ENCODE assay signal across 17 cellular contexts in the genomic region with DNA sequence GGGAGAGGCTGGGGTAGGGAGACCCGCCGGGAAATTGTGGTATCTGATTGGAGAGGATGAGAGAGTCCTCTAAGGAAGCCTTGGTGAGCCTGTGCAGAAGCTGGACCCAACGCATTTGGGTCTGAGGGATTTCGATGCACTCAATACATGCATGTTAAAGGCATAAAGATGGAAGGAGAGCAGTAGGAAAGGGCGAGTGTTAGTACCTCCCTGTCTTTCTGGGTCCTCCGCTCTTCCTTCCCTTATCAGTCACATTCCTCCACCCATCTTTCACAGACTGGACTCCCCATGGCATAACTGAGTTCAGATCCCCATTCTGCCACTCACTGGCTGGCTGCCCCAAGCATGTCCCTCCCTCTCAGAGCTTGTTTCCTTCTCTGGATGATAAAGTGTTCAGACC.
"Had no signal": no experiment of that assay in that cellular context is flagged by ENCODE, and none has a peak within 500 bp of the region (broad histone marks: within the 10 kb centered on the region; RNA-seq: fewer than 3 reads in every experiment).

No MANE protein-coding gene starts in this region.

- H3K9me3 ChIP-seq: esophagus muscularis mucosa, gastrocnemius medialis, psoas muscle, right lobe of liver, upper lobe of left lung, uterus had no signal

- H3K9me3 Mint-ChIP-seq: effector memory CD8-positive, alpha-beta T cell; nephron progenitor cell; stimulated activated naive B cell treated with anti-CD40 and anti-IgM and Interleukin-4, amounts not matched to agents 10 μg/mL and 1 μg/mL and 100 μg/mL, for 72 hours had no signal

- H3K36me3 ChIP-seq: gastrocnemius medialis, right lobe of liver, uterus had no signal

- H3K27me3 ChIP-seq: esophagus muscularis mucosa, gastrocnemius medialis, right lobe of liver, upper lobe of left lung, uterus had no signal

- H3K27ac ChIP-seq: epithelial cell of prostate, esophagus muscularis mucosa, gastrocnemius medialis, psoas muscle, right lobe of liver, upper lobe of left lung, uterus had no signal

- H3K4me3 Mint-ChIP-seq: effector memory CD8-positive, alpha-beta T cell; naive thymus-derived CD4-positive, alpha-beta T cell; nephron progenitor cell; stimulated activated naive B cell treated with anti-CD40 and anti-IgM and Interleukin-4, amounts not matched to agents 10 μg/mL and 1 μg/mL and 100 μg/mL, for 72 hours had no signal

- H3K4me3 ChIP-seq: esophagus muscularis mucosa, gastrocnemius medialis, psoas muscle, right lobe of liver, upper lobe of left lung, uterus had no signal

- H3K4me1 ChIP-seq: uterus had no signal

- ATAC-seq: effector memory CD8-positive, alpha-beta T cell; gastrocnemius medialis; left lobe of liver; naive thymus-derived CD4-positive, alpha-beta T cell; psoas muscle; right lobe of liver; stimulated activated naive B cell treated with anti-CD40 and anti-IgM and Interleukin-4, amounts not matched to agents 10 μg/mL and 1 μg/mL and 100 μg/mL, for 72 hours had no signal

- DNase-seq: effector memory CD8-positive, alpha-beta T cell; gastrocnemius medialis; glutamatergic neuron; islet precursor cell; mammary epithelial cell; naive thymus-derived CD4-positive, alpha-beta T cell; nephron progenitor cell; psoas muscle; retina; right lobe of liver; stimulated activated CD4-positive, alpha-beta T cell treated with anti-CD3 and anti-CD28 coated beads, Interleukin-4, amount 100 ng/mL, for 1 hour; stimulated activated naive B cell treated with anti-CD40 and anti-IgM and Interleukin-4, amounts not matched to agents 10 μg/mL and 1 μg/mL and 100 μg/mL, for 72 hours; upper lobe of left lung; uterus had no signal

- H3K27ac Mint-ChIP-seq: effector memory CD8-positive, alpha-beta T cell; nephron progenitor cell; stimulated activated naive B cell treated with anti-CD40 and anti-IgM and Interleukin-4, amounts not matched to agents 10 μg/mL and 1 μg/mL and 100 μg/mL, for 72 hours had no signal

- H3K27me3 Mint-ChIP-seq: stimulated activated naive B cell treated with anti-CD40 and anti-IgM and Interleukin-4, amounts not matched to agents 10 μg/mL and 1 μg/mL and 100 μg/mL, for 72 hours had no signal
